ENCODE assay signal across 21 cellular contexts in the genomic region with DNA sequence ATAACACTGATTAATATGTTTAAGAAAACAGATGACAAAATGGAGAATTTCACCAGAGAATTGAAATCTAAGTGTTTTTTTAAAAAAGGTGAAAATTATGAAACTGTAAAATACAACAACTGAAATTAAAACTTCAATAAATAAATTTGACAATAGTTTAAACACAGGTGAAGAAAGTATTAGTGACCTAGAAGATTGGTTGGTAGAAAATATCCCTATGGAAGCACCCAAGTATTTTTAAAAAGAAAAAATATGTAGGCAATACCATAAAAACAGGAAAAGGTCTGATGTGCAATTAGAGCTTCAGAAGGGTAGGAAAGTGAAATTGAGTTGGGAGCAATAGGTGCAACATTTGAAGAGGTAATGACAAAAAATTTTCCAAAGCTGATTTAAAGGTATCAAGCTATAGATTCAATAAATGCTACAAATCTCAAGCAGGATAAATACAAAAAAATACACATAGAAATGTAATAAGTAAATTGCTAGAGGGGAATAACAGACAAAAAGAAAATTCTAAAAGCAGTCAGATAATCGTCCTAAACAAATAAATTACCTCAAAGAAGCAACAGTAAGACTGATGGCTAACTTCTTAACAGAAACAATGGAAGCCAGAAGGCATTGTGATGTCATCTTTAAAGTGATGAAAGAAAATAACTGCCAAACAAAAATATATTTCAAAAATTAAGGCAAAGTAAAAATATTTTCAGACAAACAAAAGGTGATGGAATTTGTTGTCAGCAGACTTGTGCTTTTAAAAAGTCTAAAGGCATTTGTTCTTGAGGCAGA. TPM values are rescaled to one million over a fixed set of nuclear protein-coding genes. Genes with fewer than 3 reads are reported as not detected.
DNase-seq lines count a peak whose midpoint lies in the region; FAIRE-seq lines count a peak whose summit lies in the region.
"Had no signal": no experiment of that assay in that cellular context is flagged by ENCODE, and none has a peak within 500 bp of the region (broad histone marks: within the 10 kb centered on the region; RNA-seq: fewer than 3 reads in every experiment).

No MANE protein-coding gene starts in this region.

- H3K27me3 ChIP-seq in small intestine (ENCODE audit: control insufficient read depth in 2 of 2, insufficient read depth in 2 of 2, low read length in 2 of 2) (no peaks in the 10 kb centered on the region), SJCRH30 (no peaks in the 10 kb centered on the region)

- H3K4me1 ChIP-seq in small intestine (ENCODE audit: control insufficient read depth in 2 of 2, insufficient read depth in 1 of 2, low read depth in 1 of 2, low read length in 1 of 2) (no peaks in the 10 kb centered on the region), SJCRH30 (no peaks in the 10 kb centered on the region)
- H3K4me1 ChIP-seq: SJSA1 had no signal

- FAIRE-seq in A204.1 (lab: Jason Lieb, UNC), result peak; percentile 47
- peak; percentile 3 for FAIRE-seq in G401.6 (lab: Jason Lieb, UNC)
- peak; percentile 3 for FAIRE-seq in frontal cortex (lab: Jason Lieb, UNC)
- FAIRE-seq in small intestine (lab: Jason Lieb, UNC), result peak; percentile 23
- FAIRE-seq: HTR-8/SVneo had no signal

- H3K27ac ChIP-seq in small intestine (ENCODE audit: low read depth in 1 of 2, low read length in 1 of 2) (no peak overlapping the region), SJCRH30 (no peak overlapping the region)
- H3K27ac ChIP-seq: C4-2B, GM23248, PC-9, SJSA1 had no signal

- H3K36me3 ChIP-seq in small intestine (ENCODE audit: control insufficient read depth in 2 of 2, insufficient read depth in 2 of 2, low read length in 2 of 2), result no peaks in the 10 kb centered on the region
- H3K36me3 ChIP-seq in SJCRH30, result no peaks in the 10 kb centered on the region
- H3K36me3 ChIP-seq: SJSA1 had no signal

- intact Hi-C loops in posterior vena cava (cut with DNase I), result no loop called here

- H3K9me3 ChIP-seq in small intestine (ENCODE audit: control insufficient read depth, low read depth) (no peaks in the 10 kb centered on the region), SJCRH30 (replicated peaks) (no peaks in the 10 kb centered on the region)
- H3K9me3 ChIP-seq: SJSA1 had no signal

- H3K4me3 ChIP-seq in small intestine (ENCODE audit: low read depth in 1 of 2, low read length in 2 of 2), result no peak overlapping the region
- no peak overlapping the region for H3K4me3 ChIP-seq in SJCRH30
- H3K4me3 ChIP-seq: GM23248, PC-9, SJSA1 had no signal

- DNase-seq in frontal cortex (ENCODE audit: low spot score in 2 of 2) (no peak), small intestine (no peak), posterior vena cava (ENCODE audit: low spot score) (no peak), SJCRH30 (no peak), islet precursor cell (no peak)
- DNase-seq: CD8-positive, alpha-beta memory T cell; DMS79 treated with DMSO at 0.1 percent for 48 hours; GM23248; H7; KBM-7; NCI-H1105 treated with DMSO at 0.1 percent for 48 hours; NCI-H146; NCI-H2029; NCI-H446 treated with DMSO at 0.1 percent for 48 hours; NCI-H526; PC-9 had no signal

- WGBS in small intestine, 3 donors, result 63 to 85% (median 75%) methylated on average over 1 of the region's 1 CpG

RNA-seq across cellular contexts. Expression of gene IL12A, which starts 9.5 kb away (rescaled TPM):
- 2.0 TPM for total RNA-seq in frontal cortex
- polyA plus RNA-seq in small intestine, result under 1 TPM in 1 of 3 donors, not detected in 2; 0.46 TPM
- total RNA-seq in posterior vena cava, result under 1 TPM in 1 of 2 donors, not detected in 1; 0.38 TPM
- 0.05 TPM in 1 of 2 replicates, not detected in the other for total RNA-seq in SJCRH30 (2014; rRNA removed; shearing (Covaris generic))
- total RNA-seq: CD8-positive, alpha-beta memory T cell had no signal
